ENCODE assay signal across 9 cellular contexts in the genomic region with DNA sequence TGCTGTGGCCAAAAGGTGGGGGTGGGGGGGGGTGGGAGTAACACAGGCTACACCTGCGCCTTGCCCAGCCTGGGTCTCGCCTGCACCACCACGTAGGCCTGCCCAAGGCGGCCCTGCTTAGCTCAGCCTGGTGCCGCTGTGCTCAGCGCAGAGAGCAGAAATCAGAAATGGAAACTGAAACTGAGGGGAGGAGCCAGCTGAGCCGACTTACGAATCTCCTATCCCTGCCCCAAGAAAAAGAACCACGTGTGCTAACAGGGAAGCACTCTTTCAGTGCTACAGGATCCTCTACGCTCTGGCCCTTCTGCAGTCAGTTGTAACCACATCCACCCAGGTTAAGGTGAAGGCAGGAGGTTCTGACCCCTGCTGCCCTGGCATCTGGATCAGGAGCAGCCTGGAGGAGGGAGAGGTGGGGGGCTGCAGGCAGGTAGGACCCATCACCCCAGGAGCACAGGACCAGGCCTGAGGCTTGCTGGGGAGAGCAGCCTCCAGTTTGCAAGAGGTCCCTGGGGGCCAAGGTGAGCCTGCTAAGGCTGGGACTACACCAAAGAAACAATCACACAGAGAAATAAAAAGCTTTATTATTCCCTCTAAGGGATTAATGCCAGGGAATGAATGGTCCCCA. TPM values are rescaled to one million over a fixed set of nuclear protein-coding genes. Genes with fewer than 3 reads are reported as not detected.
A peak's percentile ranks its signal among the peaks of the same experiment; 100 is the strongest.
DNase-seq lines count a peak whose midpoint lies in the region; ATAC-seq, FAIRE-seq and TF ChIP-seq lines count a peak whose summit lies in the region.
"Had no signal": no experiment of that assay in that cellular context is flagged by ENCODE, and none has a peak within 500 bp of the region (broad histone marks: within the 10 kb centered on the region; RNA-seq: fewer than 3 reads in every experiment).

A gene (minus strand): TSS at position 163 of the 625 bp plus-strand sequence. CDS start 822 bp downstream, outside the sequence.

- 0 to 3% (median 1%) methylated on average over 10 of the region's 10 CpGs for WGBS in small intestine, 3 donors

- H3K36me3 ChIP-seq in adipocyte (ENCODE audit: control insufficient read depth, insufficient read depth, low read length, severe bottlenecking) (peaks cover 14% of the 10 kb centered on the region), right atrium auricular region (peaks cover 9% of the 10 kb centered on the region), small intestine (ENCODE audit: control insufficient read depth in 2 of 2, insufficient read depth in 2 of 2, low read length in 2 of 2) (no peaks in the 10 kb centered on the region)

- FAIRE-seq in small intestine (lab: Jason Lieb, UNC) = no peak

- ATAC-seq in GM19452 (IDR thresholded peaks at IDR 0.05; ENCODE audit: unreplicated experiment) = peak; percentile 69

- H3K27ac ChIP-seq in right atrium auricular region (peak within 1 kb of the TSS; percentile 82 to 84), small intestine (ENCODE audit: low read depth in 1 of 2, low read length in 1 of 2) (peak within 1 kb of the TSS; percentile 89 to 97)
- H3K27ac ChIP-seq: cardiac muscle cell had no signal

- peak within 1 kb of the TSS; percentile 88 for H3K9ac ChIP-seq in adipocyte (ENCODE audit: low read length)

- H3K9me3 ChIP-seq in adipocyte (ENCODE audit: control insufficient read depth, low read length) (no peaks in the 10 kb centered on the region), right atrium auricular region (no peaks in the 10 kb centered on the region), small intestine (ENCODE audit: control insufficient read depth, low read depth) (no peaks in the 10 kb centered on the region)

- H3K27me3 ChIP-seq in adipocyte (replicated peaks; ENCODE audit: control insufficient read depth, insufficient read depth, low read length) (no peaks in the 10 kb centered on the region), right atrium auricular region (no peaks in the 10 kb centered on the region), small intestine (ENCODE audit: control insufficient read depth in 2 of 2, insufficient read depth in 2 of 2, low read length in 2 of 2) (no peaks in the 10 kb centered on the region)
- H3K27me3 ChIP-seq: cardiac muscle cell had no signal

- H3K4me1 ChIP-seq in adipocyte (ENCODE audit: control insufficient read depth, insufficient read depth, low read length) (peaks cover 13% of the 10 kb centered on the region), right atrium auricular region (peaks cover 0 to 26% of the 10 kb centered on the region in 2 donors), small intestine (ENCODE audit: control insufficient read depth in 2 of 2, insufficient read depth in 1 of 2, low read depth in 1 of 2, low read length in 1 of 2) (no peaks in the 10 kb centered on the region)

- no peak for TF ChIP-seq CTCF in right atrium auricular region (IDR thresholded peaks at IDR 0.05)

- DNase-seq in CD1c-positive myeloid dendritic cell (ENCODE audit: extremely low spot score) (peak; percentile 92), HPDE6-E6E7 (ENCODE audit: extremely low spot score) (peak; percentile 93), SW480 (ENCODE audit: low spot score) (peak; percentile 33), adipocyte (ENCODE audit: low read depth) (peak; percentile 93), right atrium auricular region (ENCODE audit: low spot score) (peak; percentile 84), small intestine (peak; percentile 92), NCI-H1105 treated with DMSO at 0.1 percent for 48 hours (lab: John Stamatoyannopoulos, UW) (no peak)

- H3K4me3 ChIP-seq in adipocyte (ENCODE audit: low read length) (peak within 1 kb of the TSS; percentile 88), right atrium auricular region (peak within 1 kb of the TSS; percentile 50 to 63), small intestine (ENCODE audit: low read depth in 1 of 2, low read length in 2 of 2) (peak within 1 kb of the TSS; percentile 46 to 60)
- H3K4me3 ChIP-seq: cardiac muscle cell had no signal

RNA-seq across cellular contexts. Expression of the gene that starts here (rescaled TPM):
- 1 to 10 TPM; 3.5 to 4.3 TPM for total RNA-seq in right atrium auricular region
- 10 to 100 TPM; 11.4 to 33.8 (median 15.1) TPM for polyA plus RNA-seq in small intestine
- polyA plus RNA-seq: cardiac muscle cell had no signal
